ENCODE assay signal across 25 cellular contexts in the genomic region with DNA sequence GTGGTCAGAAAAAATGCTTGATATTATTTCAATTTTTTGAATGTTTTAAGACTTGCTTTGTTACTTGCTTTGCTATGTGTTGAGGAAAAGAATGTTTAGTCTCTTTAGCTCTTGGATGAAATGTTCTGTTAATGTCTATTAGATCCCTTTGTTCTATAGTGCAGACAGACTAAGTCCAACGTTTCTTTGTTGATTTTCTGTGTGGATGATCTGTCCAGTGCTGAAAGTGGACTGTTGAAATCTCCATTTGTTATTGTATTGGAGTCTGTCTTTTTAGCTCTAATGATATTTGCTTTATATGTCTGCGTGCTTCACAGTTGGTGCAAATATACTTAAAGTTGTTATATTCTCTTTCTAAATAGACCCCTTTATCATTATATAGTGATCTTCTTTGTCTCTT.
"Had no signal": no experiment of that assay in that cellular context is flagged by ENCODE, and none has a peak within 500 bp of the region (broad histone marks: within the 10 kb centered on the region; RNA-seq: fewer than 3 reads in every experiment).

No MANE protein-coding gene starts in this region.

- H3K27me3 ChIP-seq: MG63 had no signal

- H3K36me3 ChIP-seq: cardiac muscle cell, MG63 had no signal

- H2AFZ ChIP-seq: PC-9 had no signal

- H3K27ac ChIP-seq: cardiac muscle cell, PC-9 had no signal

- H3K9me3 ChIP-seq: MG63 had no signal

- ATAC-seq: activated CD8-positive, alpha-beta T cell treated with anti-CD3 and anti-CD28 coated beads for 36 hours; activated naive CD4-positive, alpha-beta T cell treated with anti-CD3 and anti-CD28 coated beads, Interleukin-2, amount 50 U/mL, for 72 hours; activated T-cell treated with anti-CD3 and anti-CD28 coated beads, Interleukin-2, amount 50 U/mL, for 72 hours; activated T-helper 17 cell treated with anti-CD3 and anti-CD28 coated beads, Interleukin-2, amount 50 U/mL, for 72 hours had no signal

- DNase-seq: activated CD4-positive, alpha-beta T cell treated with anti-CD3 and anti-CD28 coated beads, Interleukin-2, amount 10 ng/mL, durations not matched to agents 24 days and 14 days; activated CD4-positive, alpha-beta T cell treated with anti-CD3 and anti-CD28 coated beads, Interleukin-2, amount 50 U/mL, for 4 hours; activated CD8-positive, alpha-beta T cell treated with anti-CD3 and anti-CD28 coated beads for 36 hours; activated gamma-delta T cell; activated naive CD4-positive, alpha-beta T cell treated with Interleukin-2 at 50 U/mL for 16 hours; activated T-cell treated with anti-CD3 and anti-CD28 coated beads, Interleukin-2, amount 50 U/mL, for 1 hour; activated T-cell treated with anti-CD3 and anti-CD28 coated beads, Interleukin-2, amount 50 U/mL, for 72 hours; anterior cingulate cortex; KG1; MG63; NCI-H1048; NCI-H1105 treated with DMSO at 0.1 percent for 48 hours; NCI-H1436; NCI-H1694 treated with DMSO at 0.1 percent for 48 hours; NCI-H2029; NCI-H345; NCI-H526; NCI-H748 treated with DMSO at 0.1 percent for 48 hours; NK-92 treated with Interleukin-12 subunit alpha and Interleukin-12 subunit beta, amount 100 ng/mL, for 24 hours; PC-9; Right ventricle myocardium superior had no signal

- H3K4me3 ChIP-seq: cardiac muscle cell, MG63, PC-9 had no signal

- FAIRE-seq: TTC549 had no signal

- H3K4me2 ChIP-seq: PC-9 had no signal
